In genomic region chr3:77042892-77043291, GRCh38 we compare ENCODE assay signal across 11 cellular contexts. TPM values are rescaled to one million over a fixed set of nuclear protein-coding genes. Genes with fewer than 3 reads are reported as not detected.
DNase-seq lines count a peak whose midpoint lies in the region; ATAC-seq, FAIRE-seq and TF ChIP-seq lines count a peak whose summit lies in the region.
"Had no signal": no experiment of that assay in that cellular context is flagged by ENCODE, and none has a peak within 500 bp of the region (broad histone marks: within the 10 kb centered on the region; RNA-seq: fewer than 3 reads in every experiment).

No MANE protein-coding gene starts in this region.

- H4K8ac ChIP-seq in mesendoderm (ENCODE audit: low read depth, low read length) = no peak overlapping the region

- peaks cover 11 to 26% of the 10 kb centered on the region in 2 donors for H3K9me3 Mint-ChIP-seq in effector memory CD8-positive, alpha-beta T cell

- peaks cover 3% of the 10 kb centered on the region for H3K36me3 Mint-ChIP-seq in effector memory CD8-positive, alpha-beta T cell (ENCODE audit: insufficient read depth)

- H3K4me3 ChIP-seq in LNCaP clone FGC (ENCODE audit: low read depth, low read length) = no peak overlapping the region
- no peak overlapping the region for H3K4me3 ChIP-seq in bronchial epithelial cell (ENCODE audit: low read depth, low read length)
- H3K4me3 ChIP-seq in mesendoderm (ENCODE audit: low read length) = no peak overlapping the region
- no peak overlapping the region for H3K4me3 ChIP-seq in pancreas
- H3K4me3 ChIP-seq: testis had no signal

- peaks cover 10% of the 10 kb centered on the region for H3K27me3 ChIP-seq in bronchial epithelial cell (ENCODE audit: control insufficient read depth, insufficient read depth, low read length)
- no peaks in the 10 kb centered on the region for H3K27me3 ChIP-seq in mesendoderm (ENCODE audit: insufficient read depth, low read length, poor library complexity)
- H3K27me3 ChIP-seq in pancreas = peaks cover 0 to 33% (median 0%) of the 10 kb centered on the region in 4 donors
- H3K27me3 ChIP-seq: testis had no signal

- no peak overlapping the region for H3K56ac ChIP-seq in mesendoderm (ENCODE audit: low read length)

- peaks cover 0 to 17% of the 10 kb centered on the region in 2 donors for H3K27me3 Mint-ChIP-seq in effector memory CD8-positive, alpha-beta T cell

- no peak for ATAC-seq in HG02852 (IDR thresholded peaks at IDR 0.05; ENCODE audit: unreplicated experiment)
- no peak for ATAC-seq in effector memory CD8-positive, alpha-beta T cell (replicated peaks)
- no peak for ATAC-seq in pancreas

- intact Hi-C loops in pancreas (cut with DNase I) = loop anchor here in 2 of 3 donors (10.0 kb wide), 1 partner anchor 212 kb away; no protein-coding TSS in a partner anchor

- no peak overlapping the region for H3K9ac ChIP-seq in mesendoderm (ENCODE audit: low read length)
- H3K9ac ChIP-seq: KMS-11 had no signal

- H4K5ac ChIP-seq in mesendoderm (ENCODE audit: low read length) = no peak overlapping the region

- H3K4me1 Mint-ChIP-seq in effector memory CD8-positive, alpha-beta T cell (ENCODE audit: low read depth in 2 of 2) = no peaks in the 10 kb centered on the region

- DNase-seq in COR-L47 (lab: John Stamatoyannopoulos, UW) = peak; percentile 12
- no peak for DNase-seq in LNCaP clone FGC (ENCODE audit: low read depth)
- DNase-seq in bronchial epithelial cell (ENCODE audit: low read depth) = no peak
- DNase-seq in mesendoderm = peak; percentile 12
- DNase-seq in effector memory CD8-positive, alpha-beta T cell = no peak
- no peak for DNase-seq in pancreas
- DNase-seq in activated CD4-positive, alpha-beta T cell treated with anti-CD3 and anti-CD28 coated beads for 4 hours = no peak
- DNase-seq: activated naive CD4-positive, alpha-beta T cell treated with anti-CD3 and anti-CD28 coated beads for 36 hours; testis had no signal

- H3K79me2 ChIP-seq in mesendoderm (ENCODE audit: control insufficient read depth, insufficient read depth, low read length) = no peaks in the 10 kb centered on the region

- no peak overlapping the region for H2BK15ac ChIP-seq in mesendoderm (replicated peaks; ENCODE audit: low read depth)

- H3K36me3 ChIP-seq in bronchial epithelial cell (ENCODE audit: control insufficient read depth, insufficient read depth, low read length) (no peaks in the 10 kb centered on the region), mesendoderm (ENCODE audit: control insufficient read depth, insufficient read depth, low read length) (no peaks in the 10 kb centered on the region), pancreas (no peaks in the 10 kb centered on the region)

- FAIRE-seq in bronchial epithelial cell (lab: Jason Lieb, UNC) = no peak
- no peak for FAIRE-seq in pancreas (lab: Jason Lieb, UNC)

- H3K27ac Mint-ChIP-seq in effector memory CD8-positive, alpha-beta T cell = no peak overlapping the region
- H3K27ac Mint-ChIP-seq: activated naive CD4-positive, alpha-beta T cell treated with anti-CD3 and anti-CD28 coated beads for 36 hours had no signal

- H3K18ac ChIP-seq in mesendoderm (ENCODE audit: low read length) = no peak overlapping the region

- H2AK5ac ChIP-seq in mesendoderm (ENCODE audit: low read length) = no peak overlapping the region

- H3K4me2 ChIP-seq in mesendoderm (ENCODE audit: low read length) = no peak overlapping the region
- H3K4me2 ChIP-seq: KMS-11 had no signal

- no peaks in the 10 kb centered on the region for H3K79me1 ChIP-seq in mesendoderm (ENCODE audit: low read length)

- H3K27ac ChIP-seq in mesendoderm (ENCODE audit: low read depth, low read length) (no peak overlapping the region), pancreas (no peak overlapping the region)
- H3K27ac ChIP-seq: KMS-11, testis had no signal

- H3K23ac ChIP-seq in mesendoderm (ENCODE audit: low read length) = no peak overlapping the region

- 0 out of 2 replicates have a peak, but pooled peaks have one; percentile 12 for TF ChIP-seq CTCF in LNCaP clone FGC (IDR thresholded peaks at IDR 0.05; ENCODE audit: control insufficient read depth, extremely low read depth, insufficient read depth)
- peak; percentile 34 for TF ChIP-seq CTCF in bronchial epithelial cell (IDR thresholded peaks at IDR 0.05; ENCODE audit: insufficient read depth, low read length, severe bottlenecking)
- no peak for TF ChIP-seq CTCF in pancreas (IDR thresholded peaks at IDR 0.05)

- H3K9me3 ChIP-seq in pancreas = no peaks in the 10 kb centered on the region
- H3K9me3 ChIP-seq: testis had no signal

- H2BK5ac ChIP-seq in mesendoderm (ENCODE audit: low read length) = no peak overlapping the region

- no CpG with 5 or more reads among the region's 2 CpGs for WGBS in mesendoderm (ENCODE audit: extremely low coverage, insufficient coverage, low lambda C conversion rate)
- 31 to 43% methylated on average over 2 of the region's 2 CpGs for WGBS in pancreas, 2 donors

- H3K4me1 ChIP-seq in mesendoderm (ENCODE audit: control insufficient read depth, low read depth, low read length) (no peaks in the 10 kb centered on the region), pancreas (peaks cover 0 to 5% (median 4%) of the 10 kb centered on the region in 3 donors)
- H3K4me1 ChIP-seq: testis had no signal

- H2BK120ac ChIP-seq in mesendoderm (ENCODE audit: low read depth, low read length) = no peak overlapping the region

- no peak overlapping the region for H3K4ac ChIP-seq in mesendoderm (ENCODE audit: low read depth, low read length)

- no peak overlapping the region for H3K4me3 Mint-ChIP-seq in effector memory CD8-positive, alpha-beta T cell
- H3K4me3 Mint-ChIP-seq: activated naive CD4-positive, alpha-beta T cell treated with anti-CD3 and anti-CD28 coated beads for 36 hours had no signal

RNA-seq across cellular contexts. Expression of gene ROBO2, which starts 3.0 kb away (rescaled TPM):
- total RNA-seq in bronchial epithelial cell (0.26 and 0.79 TPM in 2 replicates), pancreas (1 to 10 TPM in 4 of 6 donors, under 1 TPM in 2; 0.69 to 2.1 (median 1.6) TPM)
- 0.81 TPM for polyA plus RNA-seq in mesendoderm (2013, experiment 1 of 2)
- 0.74 TPM for polyA plus RNA-seq in mesendoderm (2013, experiment 2 of 2)
- polyA plus RNA-seq in pancreas = 1 to 10 TPM in 1 of 2 donors, under 1 TPM in 1; 0.65 to 4.3 TPM
- total RNA-seq: activated naive CD4-positive, alpha-beta T cell treated with anti-CD3 and anti-CD28 coated beads for 36 hours had no signal

Comparison
In these comparisons a context has a peak if more than half of its experiments do, and no peak if none do; other contexts are left out.
1. DNase-seq: peak in COR-L47 (single experiment) and mesendoderm (single experiment); none in LNCaP clone FGC (single experiment), bronchial epithelial cell (single experiment), effector memory CD8-positive, alpha-beta T cell (0 of 3), pancreas (0 of 6) and activated CD4-positive, alpha-beta T cell treated with anti-CD3 and anti-CD28 coated beads for 4 hours (0 of 2).
2. CTCF ChIP-seq: peak in LNCaP clone FGC (single experiment) and bronchial epithelial cell (single experiment); none in pancreas (0 of 4).